ENCODE assay signal across 23 cellular contexts in genomic region chr1:240171907-240172306, GRCh38.
DNase-seq lines count a peak whose midpoint lies in the region; ATAC-seq, FAIRE-seq and TF ChIP-seq lines count a peak whose summit lies in the region.
"Had no signal": no experiment of that assay in that cellular context is flagged by ENCODE, and none has a peak within 500 bp of the region (broad histone marks: within the 10 kb centered on the region; RNA-seq: fewer than 3 reads in every experiment).

No MANE protein-coding gene starts in this region.

- no peak overlapping the region for H2AK5ac ChIP-seq in IMR-90 (ENCODE audit: low read depth, low read length)

- H3K18ac ChIP-seq in IMR-90 (ENCODE audit: low read depth, low read length), result no peak overlapping the region

- H3K36me3 ChIP-seq in IMR-90 (ENCODE audit: control insufficient read depth, insufficient read depth, low read length) (peaks cover 2% of the 10 kb centered on the region; the same call in 1 of the 2 replicates), K562 (ENCODE audit: control insufficient read depth, insufficient read depth, low read length) (no peaks in the 10 kb centered on the region)
- H3K36me3 ChIP-seq: BE2C; BLaER1 treated with 17β-estradiol and CSF1 and Interleukin-3, amounts not matched to agents 10 nM and 100 nM had no signal

- no peaks in the 10 kb centered on the region for H3K4me1 Mint-ChIP-seq in activated naive CD8-positive, alpha-beta T cell treated with anti-CD3 and anti-CD28 coated beads, Interleukin-2, amount 50 U/mL, for 24 hours
- H3K4me1 Mint-ChIP-seq: CD8-positive, alpha-beta memory T cell; GM23338; H9 had no signal

- H3K9me1 ChIP-seq in IMR-90 (ENCODE audit: insufficient read depth, low read length), result peaks cover 9% of the 10 kb centered on the region
- no peaks in the 10 kb centered on the region for H3K9me1 ChIP-seq in K562 (ENCODE audit: control insufficient read depth, insufficient read depth, low read length)

- no peak for TF ChIP-seq RAD21 in IMR-90 (IDR thresholded peaks at IDR 0.05; ENCODE audit: low read length)
- TF ChIP-seq RAD21 in K562 (CRISPR knock-in tag; conservative IDR thresholded peaks at IDR 0.05 in 1 of 2, IDR thresholded peaks at IDR 0.05 in 1 of 2), result no peak

- no peak overlapping the region for H3K4me3 Mint-ChIP-seq in activated naive CD8-positive, alpha-beta T cell treated with anti-CD3 and anti-CD28 coated beads, Interleukin-2, amount 50 U/mL, for 24 hours
- H3K4me3 Mint-ChIP-seq: CD14-positive monocyte; CD4-positive, alpha-beta T cell; CD8-positive, alpha-beta memory T cell; GM23338; H9 had no signal

- DNase-seq in AG10803 (ENCODE audit: low read depth), result peak; percentile 30
- no peak for DNase-seq in IMR-90
- DNase-seq in K562 (ENCODE audit: extremely low read depth in 1 of 4, low spot score in 3 of 4), result no peak
- DNase-seq in activated naive CD8-positive, alpha-beta T cell treated with anti-CD3 and anti-CD28 coated beads, Interleukin-2, amount 50 U/mL, for 24 hours, result no peak
- DNase-seq in activated naive CD4-positive, alpha-beta T cell (lab: John Stamatoyannopoulos, UW), result no peak
- DNase-seq: AML-193; BE2C; CD4-positive, alpha-beta T cell; CD8-positive, alpha-beta memory T cell; DMS 273 treated with DMSO at 0.1 percent for 48 hours; DMS79; GF-D8; H9 had no signal

- no peak overlapping the region for H3K56ac ChIP-seq in IMR-90 (ENCODE audit: extremely low read depth, insufficient read depth, low read length)

- ATAC-seq in IMR-90 (ENCODE audit: low read depth) (peak; percentile 56), K562 (no peak), GM19328 (IDR thresholded peaks at IDR 0.05; ENCODE audit: unreplicated experiment) (no peak)
- ATAC-seq in activated naive CD8-positive, alpha-beta T cell treated with anti-CD3 and anti-CD28 coated beads, Interleukin-2, amount 50 U/mL, for 24 hours, result no peak
- ATAC-seq: GM23338, HCT116 had no signal

- no peak for TF ChIP-seq EP300 in K562 (IDR thresholded peaks at IDR 0.05; ENCODE audit: low read length)

- H3K4me3 ChIP-seq in AG10803 (ENCODE audit: low read length), result no peak overlapping the region
- H3K4me3 ChIP-seq in IMR-90 (ENCODE audit: insufficient read depth, low read depth, low read length), result no peak overlapping the region
- H3K4me3 ChIP-seq in K562, result no peak overlapping the region
- H3K4me3 ChIP-seq: BLaER1 treated with 17β-estradiol and CSF1 and Interleukin-3, amounts not matched to agents 10 nM and 100 nM; GM23338 had no signal

- H3K27me3 Mint-ChIP-seq in activated naive CD8-positive, alpha-beta T cell treated with anti-CD3 and anti-CD28 coated beads, Interleukin-2, amount 50 U/mL, for 24 hours, result no peaks in the 10 kb centered on the region
- H3K27me3 Mint-ChIP-seq: CD4-positive, alpha-beta T cell; CD8-positive, alpha-beta memory T cell had no signal

- no peak overlapping the region for H3K27ac ChIP-seq in IMR-90 (ENCODE audit: insufficient read depth, low read length)
- no peak overlapping the region for H3K27ac ChIP-seq in K562 (ENCODE audit: extremely low read depth, low read depth, low read length)
- H3K27ac ChIP-seq: 22Rv1; BLaER1 treated with 17β-estradiol and CSF1 and Interleukin-3, amounts not matched to agents 10 nM and 100 nM had no signal

- no peak overlapping the region for H3K27ac Mint-ChIP-seq in activated naive CD8-positive, alpha-beta T cell treated with anti-CD3 and anti-CD28 coated beads, Interleukin-2, amount 50 U/mL, for 24 hours
- H3K27ac Mint-ChIP-seq: CD14-positive monocyte; CD4-positive, alpha-beta T cell; CD8-positive, alpha-beta memory T cell; GM23338; H9 had no signal

- H3K9me3 ChIP-seq in IMR-90 (ENCODE audit: control insufficient read depth, insufficient read depth, low read length) (no peaks in the 10 kb centered on the region), K562 (replicated peaks; ENCODE audit: control insufficient read depth, insufficient read depth, low read depth, low read length) (no peaks in the 10 kb centered on the region)
- H3K9me3 ChIP-seq: BE2C had no signal

- CTCF ChIA-PET in IMR-90 (lab: Yijun Ruan, JAX) (no interaction called here), K562 (lab: Yijun Ruan, JAX; ENCODE audit: low intra/inter-chr PET ratio) (no interaction called here)

- peaks cover 6% of the 10 kb centered on the region; the same call in 1 of the 2 replicates for H4K20me1 ChIP-seq in IMR-90 (ENCODE audit: insufficient read depth, low read length)
- H4K20me1 ChIP-seq in K562 (replicated peaks; ENCODE audit: control insufficient read depth, insufficient read depth, low read length), result no peaks in the 10 kb centered on the region
- H4K20me1 ChIP-seq: BLaER1 treated with 17β-estradiol and CSF1 and Interleukin-3, amounts not matched to agents 10 nM and 100 nM had no signal

- H3K9me3 Mint-ChIP-seq in activated naive CD8-positive, alpha-beta T cell treated with anti-CD3 and anti-CD28 coated beads, Interleukin-2, amount 50 U/mL, for 24 hours, result no peaks in the 10 kb centered on the region
- H3K9me3 Mint-ChIP-seq: CD4-positive, alpha-beta T cell; GM23338; H9 had no signal

- dilution Hi-C loops in IMR-90 (cut with HindIII; ENCODE audit: low sequenced_read_pairs, unreplicated experiment), result no loop called here

- no peak overlapping the region for H2BK15ac ChIP-seq in IMR-90 (ENCODE audit: low read depth, low read length)

- no peaks in the 10 kb centered on the region for H3K79me2 ChIP-seq in K562 (ENCODE audit: control insufficient read depth, insufficient read depth, low read length)

- H3K4me2 ChIP-seq in IMR-90 (ENCODE audit: low read depth, low read length) (no peak overlapping the region), K562 (ENCODE audit: insufficient read depth, low read length) (no peak overlapping the region)
- H3K4me2 ChIP-seq: BLaER1 treated with 17β-estradiol and CSF1 and Interleukin-3, amounts not matched to agents 10 nM and 100 nM; GM23338 had no signal

- in situ Hi-C loops in IMR-90 (cut with MboI; ENCODE audit: low sequenced_read_pairs) (loop anchor here (25.0 kb wide), 1 partner anchor 765 kb away; no protein-coding TSS in a partner anchor), K562 (cut with MboI) (no loop called here)

- H4K91ac ChIP-seq in IMR-90 (ENCODE audit: insufficient read depth, low read depth, low read length), result no peak overlapping the region

- TF ChIP-seq POLR2A in IMR-90 (IDR thresholded peaks at IDR 0.05; ENCODE audit: low read depth, low read length), result no peak
- TF ChIP-seq POLR2A in K562 (conservative IDR thresholded peaks at IDR 0.05), result no peak

- TF ChIP-seq CTCF in AG10803 (conservative IDR thresholded peaks at IDR 0.05; ENCODE audit: low read length) (no peak), IMR-90 (conservative IDR thresholded peaks at IDR 0.05; ENCODE audit: low read depth, low read length) (no peak), K562 (IDR thresholded peaks at IDR 0.05 in 2 of 3, conservative IDR thresholded peaks at IDR 0.05 in 1 of 3; ENCODE audit: insufficient read depth in 2 of 3, low read depth in 1 of 3, low read length in 3 of 3) (no peak)

- no peak overlapping the region for H4K8ac ChIP-seq in IMR-90 (ENCODE audit: low read depth in 2 of 2, low read length in 2 of 2)

- POLR2A ChIA-PET in IMR-90 (lab: Charles Lee; ENCODE audit: unreplicated experiment) (no interaction called here), K562 (lab: Yijun Ruan, JAX) (no interaction called here)

- BruUV-seq in IMR-90 (replicated peaks; lab: Mats Ljungman, UMichigan) (no TSS peak), K562 (replicated peaks; lab: Mats Ljungman, UMichigan) (no TSS peak)

- no peaks in the 10 kb centered on the region for H3K27me3 ChIP-seq in IMR-90 (ENCODE audit: control insufficient read depth, insufficient read depth, low read length)
- H3K27me3 ChIP-seq in K562 (ENCODE audit: control insufficient read depth in 2 of 2, insufficient read depth in 2 of 2, low read length in 2 of 2), result no peaks in the 10 kb centered on the region
- H3K27me3 ChIP-seq: BE2C; BLaER1 treated with 17β-estradiol and CSF1 and Interleukin-3, amounts not matched to agents 10 nM and 100 nM had no signal

- H2AFZ ChIP-seq in IMR-90 (replicated peaks; ENCODE audit: low read length, poor library complexity), result no peak overlapping the region
- H2AFZ ChIP-seq in K562 (ENCODE audit: low read depth, low read length), result no peak overlapping the region
- H2AFZ ChIP-seq: GM23338 had no signal

- no peak overlapping the region for H3K4ac ChIP-seq in IMR-90 (ENCODE audit: low read depth, low read length)

- FAIRE-seq in K562 (lab: Jason Lieb, UNC), result peak; percentile 37
- FAIRE-seq in islet of Langerhans (lab: Jason Lieb, UNC), result peak; percentile 60
- FAIRE-seq: A204.1, GM12892, GM19239 had no signal

- WGBS in IMR-90 (ENCODE audit: extremely low coverage in 2 of 2, insufficient read length in 1 of 2), 2 experiments, result no CpG with 5 or more reads among the region's 2 CpGs
- WGBS in K562 (ENCODE audit: insufficient coverage, low coverage, missing lambda C conversion rate), result 0% methylated on average over 2 of the region's 2 CpGs

- H3K4me1 ChIP-seq in IMR-90 (ENCODE audit: control insufficient read depth, insufficient read depth, low read length) (no peaks in the 10 kb centered on the region), K562 (replicated peaks in 1 of 2; ENCODE audit: control insufficient read depth in 2 of 2, insufficient read depth in 2 of 2, low read length in 2 of 2) (no peaks in the 10 kb centered on the region)
- H3K4me1 ChIP-seq: BE2C had no signal

- no peak overlapping the region for H2BK120ac ChIP-seq in IMR-90 (ENCODE audit: low read depth, low read length)

- peaks cover 30 to 52% of the 10 kb centered on the region in 2 experiments for H3K79me1 ChIP-seq in IMR-90 (ENCODE audit: low read depth in 1 of 2, low read length in 2 of 2)

- no peak overlapping the region for H2AK9ac ChIP-seq in IMR-90 (replicated peaks; ENCODE audit: low read depth, low read length, poor library complexity)

- no peak overlapping the region for H3K23ac ChIP-seq in IMR-90 (ENCODE audit: low read depth, low read length)

- H3K36me3 Mint-ChIP-seq in activated naive CD8-positive, alpha-beta T cell treated with anti-CD3 and anti-CD28 coated beads, Interleukin-2, amount 50 U/mL, for 24 hours (ENCODE audit: low read depth), result no peaks in the 10 kb centered on the region
- H3K36me3 Mint-ChIP-seq: CD8-positive, alpha-beta memory T cell had no signal

- H3K9ac ChIP-seq in IMR-90 (ENCODE audit: low read depth, low read length) (no peak overlapping the region), K562 (ENCODE audit: insufficient read depth in 1 of 2, low read depth in 2 of 2, low read length in 2 of 2) (no peak overlapping the region)
- H3K9ac ChIP-seq: BLaER1 treated with 17β-estradiol and CSF1 and Interleukin-3, amounts not matched to agents 10 nM and 100 nM had no signal

- intact Hi-C loops in IMR-90 (cut with micrococcal nuclease), result loop anchor here (5.0 kb wide), 1 partner anchor 145 kb away; no protein-coding TSS in a partner anchor
- intact Hi-C loops in K562 (cut with micrococcal nuclease), result no loop called here

- H2BK5ac ChIP-seq in IMR-90 (ENCODE audit: low read depth, low read length, poor library complexity, severe bottlenecking), result no peak overlapping the region

- H4K5ac ChIP-seq in IMR-90 (ENCODE audit: low read depth, low read length), result no peak overlapping the region

- no peak overlapping the region for H3K14ac ChIP-seq in IMR-90 (replicated peaks; ENCODE audit: low read depth, low read length)

- no peak overlapping the region for H2BK20ac ChIP-seq in IMR-90 (ENCODE audit: low read depth, low read length)

TF ChIP-seq in IMR-90, 13 proteins besides CTCF, POLR2A, EP300 and RAD21 (continues in another document):
- no peak for TF ChIP-seq SMC3 (IDR thresholded peaks at IDR 0.05; ENCODE audit: low read depth, low read length)
